ENCODE assay signal across 10 cellular contexts in genomic region chr1:172499636-172500141, GRCh38. TPM values are rescaled to one million over a fixed set of nuclear protein-coding genes. Genes with fewer than 3 reads are reported as not detected.
A peak's percentile ranks its signal among the peaks of the same experiment; 100 is the strongest.
DNase-seq lines count a peak whose midpoint lies in the region; ATAC-seq, FAIRE-seq and TF ChIP-seq lines count a peak whose summit lies in the region.
"Had no signal": no experiment of that assay in that cellular context is flagged by ENCODE, and none has a peak within 500 bp of the region (broad histone marks: within the 10 kb centered on the region; RNA-seq: fewer than 3 reads in every experiment).

No MANE protein-coding gene starts in this region.

- TF ChIP-seq CTCF in lung (IDR thresholded peaks at IDR 0.05; ENCODE audit: control extremely low read depth, extremely low read depth) = no peak

- H3K4me1 ChIP-seq in lung (ENCODE audit: control insufficient read depth in 2 of 2, insufficient read depth in 2 of 2, low read length in 2 of 2) = no peaks in the 10 kb centered on the region

- DNase-seq in EH (ENCODE audit: low read depth) = peak; percentile 3
- peak; percentile 9 for DNase-seq in HTR-8/SVneo (ENCODE audit: insufficient read length, low spot score)
- peak; percentile 17 for DNase-seq in astrocyte of the hippocampus (ENCODE audit: low read depth, low spot score)
- DNase-seq in lung (ENCODE audit: low spot score) = peak; percentile 49
- DNase-seq in DMS 273 treated with DMSO at 0.1 percent for 48 hours (lab: John Stamatoyannopoulos, UW) = no peak
- no peak for DNase-seq in GF-D8 (lab: John Stamatoyannopoulos, UW)
- DNase-seq in NCI-H2171 (lab: John Stamatoyannopoulos, UW) = no peak
- DNase-seq: dorsolateral prefrontal cortex had no signal

- no peaks in the 10 kb centered on the region for H3K9me3 ChIP-seq in lung (ENCODE audit: control insufficient read depth in 2 of 2, insufficient read depth in 1 of 2, low read length in 1 of 2)

- H3K27me3 ChIP-seq in lung (ENCODE audit: control insufficient read depth, insufficient read depth) = no peaks in the 10 kb centered on the region
- H3K27me3 ChIP-seq: dorsolateral prefrontal cortex had no signal

- H3K36me3 ChIP-seq in lung (ENCODE audit: control insufficient read depth in 2 of 2, insufficient read depth in 2 of 2, low read length in 2 of 2) = no peaks in the 10 kb centered on the region

- FAIRE-seq in HTR-8/SVneo (lab: Jason Lieb, UNC) = no peak

- H3K27ac ChIP-seq in lung (ENCODE audit: low read depth in 1 of 2, low read length in 1 of 2) = no peak overlapping the region
- H3K27ac ChIP-seq: dorsolateral prefrontal cortex had no signal

- peak; percentile 13 for ATAC-seq in lung (ENCODE audit: insufficient read depth, low FRiP score)
- no peak for ATAC-seq in HG03378 (IDR thresholded peaks at IDR 0.05; ENCODE audit: unreplicated experiment)

- 67 to 72% methylated on average over 3 of the region's 3 CpGs for WGBS in lung, 2 donors

- no peak overlapping the region for H3K4me3 ChIP-seq in lung
- H3K4me3 ChIP-seq: dorsolateral prefrontal cortex, skin epidermis had no signal

RNA-seq across cellular contexts. Expression of gene SUCO, which starts 33.3 kb away (rescaled TPM):
- 10 to 100 TPM; 32.3 to 86.8 TPM for total RNA-seq in lung
- polyA plus RNA-seq in lung = 10 to 100 TPM; 10.2 to 11.7 TPM

RNA-seq across cellular contexts. Expression of gene PIGC, which starts 55.8 kb away (rescaled TPM):
- 10 to 100 TPM; 17.9 to 26.1 TPM for total RNA-seq in lung
- 10 to 100 TPM; 20.0 to 21.8 TPM for polyA plus RNA-seq in lung

Comparison
In these comparisons a context has a peak if more than half of its experiments do, and no peak if none do; other contexts are left out.
1. DNase-seq: peak in EH (single experiment), HTR-8/SVneo (single experiment), astrocyte of the hippocampus (single experiment) and lung (single experiment); none in DMS 273 treated with DMSO at 0.1 percent for 48 hours (single experiment), GF-D8 (single experiment) and NCI-H2171 (single experiment).